In genomic region chr2:72143441-72144356, GRCh38 we compare ENCODE assay signal across 9 cellular contexts. TPM values are rescaled to one million over a fixed set of nuclear protein-coding genes. Genes with fewer than 3 reads are reported as not detected.
DNase-seq lines count a peak whose midpoint lies in the region; TF ChIP-seq lines count a peak whose summit lies in the region.
"Had no signal": no experiment of that assay in that cellular context is flagged by ENCODE, and none has a peak within 500 bp of the region (broad histone marks: within the 10 kb centered on the region; RNA-seq: fewer than 3 reads in every experiment).

No MANE protein-coding gene starts in this region.

- H3K27ac Mint-ChIP-seq in Caco-2 (ENCODE audit: unreplicated experiment) = no peak overlapping the region
- no peak overlapping the region for H3K27ac Mint-ChIP-seq in activated CD4-positive, alpha-beta memory T cell treated with anti-CD3 and anti-CD28 coated beads, Interleukin-2, amount 10 ng/mL, durations not matched to agents 7 days and 5 days

- H3K27me3 Mint-ChIP-seq in Caco-2 (ENCODE audit: insufficient read depth, unreplicated experiment) = peaks cover 17% of the 10 kb centered on the region
- peaks cover 44% of the 10 kb centered on the region for H3K27me3 Mint-ChIP-seq in activated CD4-positive, alpha-beta memory T cell treated with anti-CD3 and anti-CD28 coated beads, Interleukin-2, amount 10 ng/mL, durations not matched to agents 7 days and 5 days

- H3K27me3 ChIP-seq in Caco-2 (replicated peaks; ENCODE audit: control insufficient read depth, insufficient read depth, low read length) = peaks cover 10% of the 10 kb centered on the region
- peaks cover 5 to 33% of the 10 kb centered on the region in 2 donors for H3K27me3 ChIP-seq in right atrium auricular region

- H3K36me3 ChIP-seq in Caco-2 (ENCODE audit: control insufficient read depth, insufficient read depth, low read length) = no peaks in the 10 kb centered on the region
- H3K36me3 ChIP-seq in right atrium auricular region = no peaks in the 10 kb centered on the region

- no peaks in the 10 kb centered on the region for H3K36me3 Mint-ChIP-seq in Caco-2 (ENCODE audit: insufficient read depth, unreplicated experiment)
- peaks cover 6% of the 10 kb centered on the region for H3K36me3 Mint-ChIP-seq in activated CD4-positive, alpha-beta memory T cell treated with anti-CD3 and anti-CD28 coated beads, Interleukin-2, amount 10 ng/mL, durations not matched to agents 7 days and 5 days (ENCODE audit: low read depth)

- DNase-seq in Caco-2 (peak in 1 of 2 experiments; percentile 31), right atrium auricular region (ENCODE audit: low spot score) (peak; percentile 62), posterior cingulate gyrus (peak in 6 of 10 donors; percentile 16 to 88 (median 58)), AML-193 (lab: John Stamatoyannopoulos, UW) (no peak), NCI-H1092 (lab: John Stamatoyannopoulos, UW) (no peak), COLO829 (ENCODE audit: low spot score) (no peak)
- DNase-seq in activated CD4-positive, alpha-beta memory T cell treated with anti-CD3 and anti-CD28 coated beads, Interleukin-2, amount 10 ng/mL, durations not matched to agents 7 days and 5 days = peak; percentile 11
- no peak for DNase-seq in effector CD4-positive, alpha-beta T cell

- intact Hi-C loops in Caco-2 (cut with micrococcal nuclease; ENCODE audit: unreplicated experiment) (no loop called here), posterior cingulate gyrus (cut with DNase I) (loop anchor here (10.0 kb wide), 1 partner anchor 539 kb away; no protein-coding TSS in a partner anchor)

- peak overlapping the region; percentile 62 to 73 for H3K27ac ChIP-seq in right atrium auricular region

- BruUV-seq in Caco-2 (replicated peaks; lab: Mats Ljungman, UMichigan) = no TSS peak

- peaks cover 8% of the 10 kb centered on the region for H3K4me1 Mint-ChIP-seq in Caco-2 (ENCODE audit: low read depth, unreplicated experiment)
- H3K4me1 Mint-ChIP-seq in activated CD4-positive, alpha-beta memory T cell treated with anti-CD3 and anti-CD28 coated beads, Interleukin-2, amount 10 ng/mL, durations not matched to agents 7 days and 5 days = peaks cover 19% of the 10 kb centered on the region

- H3K4me3 ChIP-seq in Caco-2 (ENCODE audit: low read depth, low read length) (peak overlapping the region; percentile 13; the same call in 1 of the 2 replicates), right atrium auricular region (peak overlapping the region; percentile 21 to 65)

- TF ChIP-seq CTCF in Caco-2 (IDR thresholded peaks at IDR 0.05; ENCODE audit: insufficient read depth in 1 of 2, low read depth in 1 of 2, low read length in 1 of 2, severe bottlenecking in 1 of 2, unreplicated experiment in 1 of 2) = no peak
- no peak for TF ChIP-seq CTCF in right atrium auricular region (IDR thresholded peaks at IDR 0.05)

- CTCF ChIA-PET in Caco-2 (lab: Charles Lee) = no interaction called here
- CTCF ChIA-PET in activated CD4-positive, alpha-beta memory T cell treated with anti-CD3 and anti-CD28 coated beads, Interleukin-2, amount 10 ng/mL, durations not matched to agents 7 days and 5 days (lab: Charles Lee) = no interaction called here

- H3K4me3 Mint-ChIP-seq in Caco-2 (ENCODE audit: unreplicated experiment) = peak overlapping the region; percentile 92
- no peak overlapping the region for H3K4me3 Mint-ChIP-seq in activated CD4-positive, alpha-beta memory T cell treated with anti-CD3 and anti-CD28 coated beads, Interleukin-2, amount 10 ng/mL, durations not matched to agents 7 days and 5 days

- H3K9me3 ChIP-seq in Caco-2 (peaks cover 6% of the 10 kb centered on the region), right atrium auricular region (no peaks in the 10 kb centered on the region)

- POLR2A ChIA-PET in Caco-2 (lab: Charles Lee) = no interaction called here
- POLR2A ChIA-PET in activated CD4-positive, alpha-beta memory T cell treated with anti-CD3 and anti-CD28 coated beads, Interleukin-2, amount 10 ng/mL, durations not matched to agents 7 days and 5 days (lab: Charles Lee) = no interaction called here

- H3K4me1 ChIP-seq in Caco-2 (peaks cover 30% of the 10 kb centered on the region), right atrium auricular region (peaks cover 0 to 69% of the 10 kb centered on the region in 2 donors)

- no peaks in the 10 kb centered on the region for H3K9me3 Mint-ChIP-seq in Caco-2 (ENCODE audit: unreplicated experiment)
- H3K9me3 Mint-ChIP-seq in activated CD4-positive, alpha-beta memory T cell treated with anti-CD3 and anti-CD28 coated beads, Interleukin-2, amount 10 ng/mL, durations not matched to agents 7 days and 5 days = no peaks in the 10 kb centered on the region

RNA-seq across cellular contexts. Expression of gene CYP26B1, which starts 4.0 kb away (rescaled TPM):
- total RNA-seq in Caco-2 (2022) = 1.7 and 2.8 TPM in 2 replicates
- not detected for total RNA-seq in activated CD4-positive, alpha-beta memory T cell treated with anti-CD3 and anti-CD28 coated beads, Interleukin-2, amount 10 ng/mL, durations not matched to agents 7 days and 5 days
- 10 to 100 TPM in 1 of 2 donors, 1 to 10 TPM in 1; 2.5 to 12.8 TPM for total RNA-seq in right atrium auricular region
- total RNA-seq: activated CD8-positive, alpha-beta memory T cell treated with anti-CD3 and anti-CD28 coated beads for 36 hours had no signal

Comparison
In these comparisons a context has a peak if more than half of its experiments do, and no peak if none do; other contexts are left out.
1. DNase-seq: peak in activated CD4-positive, alpha-beta memory T cell treated with anti-CD3 and anti-CD28 coated beads, Interleukin-2, amount 10 ng/mL, durations not matched to agents 7 days and 5 days (single experiment), right atrium auricular region (single experiment) and posterior cingulate gyrus (6 of 10); none in AML-193 (0 of 2), NCI-H1092 (single experiment), effector CD4-positive, alpha-beta T cell (single experiment) and COLO829 (single experiment).